Comparison of ENCODE assay signal across 8 cellular contexts in the genomic region with DNA sequence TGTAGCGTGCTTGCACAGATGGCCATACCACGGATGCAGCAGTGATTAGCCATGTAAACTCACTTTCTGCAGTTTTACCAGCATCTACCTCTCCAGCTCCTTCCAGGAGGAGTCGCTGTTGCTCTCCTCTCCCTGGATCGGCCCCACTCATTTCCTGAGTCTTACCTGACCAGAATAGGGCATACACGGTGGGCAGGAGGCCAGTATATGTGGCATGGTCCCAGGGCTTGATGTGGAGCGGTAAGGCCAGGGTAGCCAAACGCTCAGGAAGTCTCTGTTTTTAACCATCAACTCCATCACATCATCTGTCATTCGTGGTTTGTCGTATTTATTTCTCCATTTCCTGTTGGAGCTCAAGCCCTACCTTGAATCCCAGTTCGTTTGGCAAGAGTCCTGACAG.
DNase-seq lines count a peak whose midpoint lies in the region; ATAC-seq and TF ChIP-seq lines count a peak whose summit lies in the region.

No MANE protein-coding gene starts in this region.

- H3K27ac ChIP-seq in CD8-positive, alpha-beta T cell (ENCODE audit: low read depth, low read length) = no peak overlapping the region
- H3K27ac ChIP-seq in GM23338 (ENCODE audit: low read depth) (no peak overlapping the region), RWPE2 (ENCODE audit: poor library complexity, severe bottlenecking) (no peak overlapping the region)

- no peaks in the 10 kb centered on the region for H3K79me2 ChIP-seq in GM23338 (replicated peaks; ENCODE audit: insufficient read depth)

- no peak overlapping the region for H2AFZ ChIP-seq in GM23338

- peaks cover 2% of the 10 kb centered on the region for H3K27me3 Mint-ChIP-seq in CD8-positive, alpha-beta T cell (ENCODE audit: low read depth)
- H3K27me3 Mint-ChIP-seq in GM23338 (ENCODE audit: insufficient read depth, low read depth, poor library complexity) = peaks cover 3% of the 10 kb centered on the region

- CTCF ChIA-PET in CD8-positive, alpha-beta T cell (lab: Charles Lee) = no interaction called here

- POLR2A ChIA-PET in CD8-positive, alpha-beta T cell (lab: Charles Lee) = no interaction called here

- intact Hi-C loops in CD8-positive, alpha-beta T cell (cut with DNase I, micrococcal nuclease) = no loop called here

- no peaks in the 10 kb centered on the region for H3K27me3 ChIP-seq in CD8-positive, alpha-beta T cell (ENCODE audit: insufficient read depth, low read length)
- H3K27me3 ChIP-seq in GM23338 (ENCODE audit: insufficient read depth) (no peaks in the 10 kb centered on the region), RWPE2 (ENCODE audit: insufficient read depth, poor library complexity, severe bottlenecking) (no peaks in the 10 kb centered on the region)

- H4K20me1 ChIP-seq in GM23338 (replicated peaks; ENCODE audit: insufficient read depth) = no peaks in the 10 kb centered on the region

- no peaks in the 10 kb centered on the region for H3K36me3 Mint-ChIP-seq in CD8-positive, alpha-beta T cell
- no peaks in the 10 kb centered on the region for H3K36me3 Mint-ChIP-seq in GM23338 (ENCODE audit: low read depth)

- no peak overlapping the region for H3K27ac Mint-ChIP-seq in CD8-positive, alpha-beta T cell
- H3K27ac Mint-ChIP-seq in GM23338 = no peak overlapping the region

- no peak overlapping the region for H3K4me3 Mint-ChIP-seq in CD8-positive, alpha-beta T cell
- H3K4me3 Mint-ChIP-seq in GM23338 = no peak overlapping the region

- no peaks in the 10 kb centered on the region for H3K9me3 Mint-ChIP-seq in CD8-positive, alpha-beta T cell
- H3K9me3 Mint-ChIP-seq in GM23338 = no peaks in the 10 kb centered on the region; the same call in 2 of the 3 replicates

- no peaks in the 10 kb centered on the region for H3K9me3 ChIP-seq in CD8-positive, alpha-beta T cell (ENCODE audit: low read length)
- no peaks in the 10 kb centered on the region for H3K9me3 ChIP-seq in RWPE2 (ENCODE audit: severe bottlenecking)

- DNase-seq in CD8-positive, alpha-beta T cell = no peak
- DNase-seq in GM23338 (ENCODE audit: low spot score) (peak; percentile 86), RWPE2 (ENCODE audit: low spot score) (no peak), fibroblast of the aortic adventitia (ENCODE audit: low read depth) (peak; percentile 47), epidermal melanocyte (ENCODE audit: insufficient read length, low spot score) (no peak), NCI-H524 treated with DMSO at 0.1 percent for 48 hours (lab: John Stamatoyannopoulos, UW) (no peak)
- DNase-seq in stimulated activated CD4-positive, alpha-beta T cell treated with anti-CD3 and anti-CD28 coated beads, Interleukin-4, amount 100 ng/mL, for 48 hours (ENCODE audit: low read depth in 2 of 2) = peak; percentile 17 to 27

- H3K4me1 Mint-ChIP-seq in CD8-positive, alpha-beta T cell (ENCODE audit: low read depth) = peaks cover 5% of the 10 kb centered on the region
- H3K4me1 Mint-ChIP-seq in GM23338 = no peaks in the 10 kb centered on the region

- H3K4me2 ChIP-seq in GM23338 = no peak overlapping the region

- H3F3A ChIP-seq in GM23338 (replicated peaks; ENCODE audit: low read depth) = no peaks in the 10 kb centered on the region

- H3K4me1 ChIP-seq in CD8-positive, alpha-beta T cell (ENCODE audit: insufficient read depth, low read length) = no peaks in the 10 kb centered on the region
- no peaks in the 10 kb centered on the region for H3K4me1 ChIP-seq in GM23338 (ENCODE audit: insufficient read depth)
- no peaks in the 10 kb centered on the region for H3K4me1 ChIP-seq in RWPE2 (ENCODE audit: insufficient read depth, poor library complexity, severe bottlenecking)

- no peak for ATAC-seq in CD8-positive, alpha-beta T cell
- ATAC-seq in GM23338 = peak; percentile 94
- no peak for ATAC-seq in RWPE2 (ENCODE audit: low read depth)
- no peak for ATAC-seq in GM21390 (IDR thresholded peaks at IDR 0.05; ENCODE audit: unreplicated experiment)

- H3K9me2 ChIP-seq in GM23338 (ENCODE audit: insufficient read depth) = no peaks in the 10 kb centered on the region

- no peak overlapping the region for H3K4me3 ChIP-seq in CD8-positive, alpha-beta T cell (ENCODE audit: low read depth, low read length)
- H3K4me3 ChIP-seq in GM23338 (no peak overlapping the region), RWPE2 (ENCODE audit: severe bottlenecking) (no peak overlapping the region), fibroblast of the aortic adventitia (ENCODE audit: low read depth, low read length) (no peak overlapping the region)

- H3K36me3 ChIP-seq in CD8-positive, alpha-beta T cell (ENCODE audit: insufficient read depth, low read length) = no peaks in the 10 kb centered on the region
- H3K36me3 ChIP-seq in GM23338 (ENCODE audit: insufficient read depth) (no peaks in the 10 kb centered on the region), RWPE2 (ENCODE audit: low read depth) (no peaks in the 10 kb centered on the region)

- peak; percentile 26 for TF ChIP-seq CTCF in CD8-positive, alpha-beta T cell (IDR thresholded peaks at IDR 0.05)
- TF ChIP-seq CTCF in GM23338 (conservative IDR thresholded peaks at IDR 0.05; ENCODE audit: low read depth in 2 of 2) = peak; percentile 80 to 95
- TF ChIP-seq CTCF in RWPE2 (IDR thresholded peaks at IDR 0.05; ENCODE audit: poor library complexity, severe bottlenecking) = peak; percentile 47
- TF ChIP-seq CTCF in fibroblast of the aortic adventitia (IDR thresholded peaks at IDR 0.05; ENCODE audit: insufficient read depth, low read length) = peak; percentile 55

TF ChIP-seq in GM23338, 12 proteins besides CTCF, POLR2A, EP300 and RAD21 (continues in another document):
- TF ChIP-seq ZNF114 (CRISPR knock-in tag; IDR thresholded peaks at IDR 0.05) (no peak), EZH2phosphoT487 (IDR thresholded peaks at IDR 0.05; ENCODE audit: unreplicated experiment) (no peak), NANOG (IDR thresholded peaks at IDR 0.05; ENCODE audit: borderline replicate concordance) (no peak), STAT1 (IDR thresholded peaks at IDR 0.05; ENCODE audit: unreplicated experiment) (no peak)
- TF ChIP-seq, protein P1, sequence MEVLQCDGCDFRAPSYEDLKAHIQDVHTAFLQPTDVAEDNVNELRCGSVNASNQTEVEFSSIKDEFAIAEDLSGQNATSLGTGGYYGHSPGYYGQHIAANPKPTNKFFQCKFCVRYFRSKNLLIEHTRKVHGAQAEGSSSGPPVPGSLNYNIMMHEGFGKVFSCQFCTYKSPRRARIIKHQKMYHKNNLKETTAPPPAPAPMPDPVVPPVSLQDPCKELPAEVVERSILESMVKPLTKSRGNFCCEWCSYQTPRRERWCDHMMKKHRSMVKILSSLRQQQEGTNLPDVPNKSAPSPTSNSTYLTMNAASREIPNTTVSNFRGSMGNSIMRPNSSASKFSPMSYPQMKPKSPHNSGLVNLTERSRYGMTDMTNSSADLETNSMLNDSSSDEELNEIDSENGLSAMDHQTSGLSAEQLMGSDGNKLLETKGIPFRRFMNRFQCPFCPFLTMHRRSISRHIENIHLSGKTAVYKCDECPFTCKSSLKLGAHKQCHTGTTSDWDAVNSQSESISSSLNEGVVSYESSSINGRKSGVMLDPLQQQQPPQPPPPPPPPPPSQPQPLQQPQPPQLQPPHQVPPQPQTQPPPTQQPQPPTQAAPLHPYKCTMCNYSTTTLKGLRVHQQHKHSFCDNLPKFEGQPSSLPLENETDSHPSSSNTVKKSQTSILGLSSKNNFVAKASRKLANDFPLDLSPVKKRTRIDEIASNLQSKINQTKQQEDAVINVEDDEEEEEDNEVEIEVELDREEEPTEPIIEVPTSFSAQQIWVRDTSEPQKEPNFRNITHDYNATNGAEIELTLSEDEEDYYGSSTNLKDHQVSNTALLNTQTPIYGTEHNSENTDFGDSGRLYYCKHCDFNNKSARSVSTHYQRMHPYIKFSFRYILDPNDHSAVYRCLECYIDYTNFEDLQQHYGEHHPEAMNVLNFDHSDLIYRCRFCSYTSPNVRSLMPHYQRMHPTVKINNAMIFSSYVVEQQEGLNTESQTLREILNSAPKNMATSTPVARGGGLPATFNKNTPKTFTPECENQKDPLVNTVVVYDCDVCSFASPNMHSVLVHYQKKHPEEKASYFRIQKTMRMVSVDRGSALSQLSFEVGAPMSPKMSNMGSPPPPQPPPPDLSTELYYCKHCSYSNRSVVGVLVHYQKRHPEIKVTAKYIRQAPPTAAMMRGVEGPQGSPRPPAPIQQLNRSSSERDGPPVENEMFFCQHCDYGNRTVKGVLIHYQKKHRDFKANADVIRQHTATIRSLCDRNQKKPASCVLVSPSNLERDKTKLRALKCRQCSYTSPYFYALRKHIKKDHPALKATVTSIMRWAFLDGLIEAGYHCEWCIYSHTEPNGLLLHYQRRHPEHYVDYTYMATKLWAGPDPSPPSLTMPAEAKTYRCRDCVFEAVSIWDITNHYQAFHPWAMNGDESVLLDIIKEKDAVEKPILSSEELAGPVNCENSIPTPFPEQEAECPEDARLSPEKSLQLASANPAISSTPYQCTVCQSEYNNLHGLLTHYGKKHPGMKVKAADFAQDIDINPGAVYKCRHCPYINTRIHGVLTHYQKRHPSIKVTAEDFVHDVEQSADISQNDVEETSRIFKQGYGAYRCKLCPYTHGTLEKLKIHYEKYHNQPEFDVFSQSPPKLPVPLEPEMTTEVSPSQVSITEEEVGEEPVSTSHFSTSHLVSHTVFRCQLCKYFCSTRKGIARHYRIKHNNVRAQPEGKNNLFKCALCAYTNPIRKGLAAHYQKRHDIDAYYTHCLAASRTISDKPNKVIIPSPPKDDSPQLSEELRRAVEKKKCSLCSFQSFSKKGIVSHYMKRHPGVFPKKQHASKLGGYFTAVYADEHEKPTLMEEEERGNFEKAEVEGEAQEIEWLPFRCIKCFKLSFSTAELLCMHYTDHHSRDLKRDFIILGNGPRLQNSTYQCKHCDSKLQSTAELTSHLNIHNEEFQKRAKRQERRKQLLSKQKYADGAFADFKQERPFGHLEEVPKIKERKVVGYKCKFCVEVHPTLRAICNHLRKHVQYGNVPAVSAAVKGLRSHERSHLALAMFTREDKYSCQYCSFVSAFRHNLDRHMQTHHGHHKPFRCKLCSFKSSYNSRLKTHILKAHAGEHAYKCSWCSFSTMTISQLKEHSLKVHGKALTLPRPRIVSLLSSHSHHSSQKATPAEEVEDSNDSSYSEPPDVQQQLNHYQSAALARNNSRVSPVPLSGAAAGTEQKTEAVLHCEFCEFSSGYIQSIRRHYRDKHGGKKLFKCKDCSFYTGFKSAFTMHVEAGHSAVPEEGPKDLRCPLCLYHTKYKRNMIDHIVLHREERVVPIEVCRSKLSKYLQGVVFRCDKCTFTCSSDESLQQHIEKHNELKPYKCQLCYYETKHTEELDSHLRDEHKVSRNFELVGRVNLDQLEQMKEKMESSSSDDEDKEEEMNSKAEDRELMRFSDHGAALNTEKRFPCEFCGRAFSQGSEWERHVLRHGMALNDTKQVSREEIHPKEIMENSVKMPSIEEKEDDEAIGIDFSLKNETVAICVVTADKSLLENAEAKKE (CRISPR knock-in tag; IDR thresholded peaks at IDR 0.05) = no peak

Comparison
In these comparisons a context has a peak if more than half of its experiments do, and no peak if none do; other contexts are left out.
1. DNase-seq: peak in GM23338 (single experiment), fibroblast of the aortic adventitia (single experiment) and stimulated activated CD4-positive, alpha-beta T cell treated with anti-CD3 and anti-CD28 coated beads, Interleukin-4, amount 100 ng/mL, for 48 hours (2 of 2); none in CD8-positive, alpha-beta T cell (0 of 7), RWPE2 (single experiment), epidermal melanocyte (single experiment) and NCI-H524 treated with DMSO at 0.1 percent for 48 hours (single experiment).
2. CTCF ChIP-seq: peak in every context shown above with its lines; median percentile 88 in GM23338; 55 in fibroblast of the aortic adventitia; 47 in RWPE2; 26 in CD8-positive, alpha-beta T cell.